ENCODE assay signal across 10 cellular contexts in genomic region chr1:89721351-89721750, GRCh38.
DNase-seq lines count a peak whose midpoint lies in the region; ATAC-seq and TF ChIP-seq lines count a peak whose summit lies in the region.
"Had no signal": no experiment of that assay in that cellular context is flagged by ENCODE, and none has a peak within 500 bp of the region (broad histone marks: within the 10 kb centered on the region; RNA-seq: fewer than 3 reads in every experiment).

No MANE protein-coding gene starts in this region.

- H3K36me3 Mint-ChIP-seq in activated naive CD8-positive, alpha-beta T cell treated with anti-CD3 and anti-CD28 coated beads, Interleukin-2, amount 50 U/mL, for 24 hours (ENCODE audit: low read depth), result peaks cover 41% of the 10 kb centered on the region
- H3K36me3 Mint-ChIP-seq: mesothelial cell of epicardium had no signal

- peaks cover 3% of the 10 kb centered on the region for H3K4me1 ChIP-seq in psoas muscle

- H3K27ac ChIP-seq in psoas muscle, result peak overlapping the region; percentile 10

- WGBS in psoas muscle, 3 donors, result 74 to 79% (median 76%) methylated on average over 3 of the region's 3 CpGs

- intact Hi-C loops in psoas muscle (cut with DNase I) (no loop called here), left colon (cut with DNase I, micrococcal nuclease) (no loop called here)

- no peaks in the 10 kb centered on the region for H3K36me3 ChIP-seq in psoas muscle (ENCODE audit: insufficient read depth in 1 of 2, low read depth in 1 of 2)

- no peaks in the 10 kb centered on the region for H3K27me3 Mint-ChIP-seq in activated naive CD8-positive, alpha-beta T cell treated with anti-CD3 and anti-CD28 coated beads, Interleukin-2, amount 50 U/mL, for 24 hours

- no peaks in the 10 kb centered on the region for H3K27me3 ChIP-seq in psoas muscle (ENCODE audit: insufficient read depth in 3 of 3, low read length in 2 of 3)
- H3K27me3 ChIP-seq: dorsolateral prefrontal cortex had no signal

- H3K4me3 Mint-ChIP-seq in activated naive CD8-positive, alpha-beta T cell treated with anti-CD3 and anti-CD28 coated beads, Interleukin-2, amount 50 U/mL, for 24 hours, result peak overlapping the region; percentile 44
- H3K4me3 Mint-ChIP-seq: mesothelial cell of epicardium had no signal

- peaks cover 98% of the 10 kb centered on the region for H3K4me1 Mint-ChIP-seq in activated naive CD8-positive, alpha-beta T cell treated with anti-CD3 and anti-CD28 coated beads, Interleukin-2, amount 50 U/mL, for 24 hours

- H3K27ac Mint-ChIP-seq in activated naive CD8-positive, alpha-beta T cell treated with anti-CD3 and anti-CD28 coated beads, Interleukin-2, amount 50 U/mL, for 24 hours, result peak overlapping the region; percentile 99
- H3K27ac Mint-ChIP-seq: mesothelial cell of epicardium had no signal

- peak; percentile 16 for ATAC-seq in activated naive CD8-positive, alpha-beta T cell treated with anti-CD3 and anti-CD28 coated beads, Interleukin-2, amount 50 U/mL, for 24 hours
- ATAC-seq in psoas muscle (no peak), HG03469 (IDR thresholded peaks at IDR 0.05; ENCODE audit: unreplicated experiment) (no peak), left colon (no peak)

- H3K9me3 ChIP-seq in psoas muscle, result no peaks in the 10 kb centered on the region

- peak; percentile 37 to 51 for DNase-seq in activated CD4-positive, alpha-beta T cell treated with anti-CD3 and anti-CD28 coated beads for 4 hours
- DNase-seq in activated CD4-positive, alpha-beta T cell treated with anti-CD3 and anti-CD28 coated beads, Interleukin-2, amount 50 U/mL, for 48 hours, result no peak
- DNase-seq in MV-4-11 (lab: John Stamatoyannopoulos, UW), result peak; percentile 56
- DNase-seq in activated naive CD8-positive, alpha-beta T cell treated with anti-CD3 and anti-CD28 coated beads, Interleukin-2, amount 50 U/mL, for 24 hours, result no peak
- DNase-seq in psoas muscle, result no peak
- no peak for DNase-seq in epidermal melanocyte (ENCODE audit: insufficient read length, low spot score)
- DNase-seq in left colon, result no peak
- DNase-seq: dorsolateral prefrontal cortex had no signal

- H3K4me3 ChIP-seq in psoas muscle, result no peak overlapping the region
- H3K4me3 ChIP-seq: dorsolateral prefrontal cortex had no signal

- peaks cover 7% of the 10 kb centered on the region for H3K9me3 Mint-ChIP-seq in activated naive CD8-positive, alpha-beta T cell treated with anti-CD3 and anti-CD28 coated beads, Interleukin-2, amount 50 U/mL, for 24 hours

- TF ChIP-seq CTCF in psoas muscle (IDR thresholded peaks at IDR 0.05), result no peak

Comparison
In these comparisons a context has a peak if more than half of its experiments do, and no peak if none do; other contexts are left out.
1. DNase-seq: peak in activated CD4-positive, alpha-beta T cell treated with anti-CD3 and anti-CD28 coated beads for 4 hours (2 of 2) and MV-4-11 (single experiment); none in activated CD4-positive, alpha-beta T cell treated with anti-CD3 and anti-CD28 coated beads, Interleukin-2, amount 50 U/mL, for 48 hours (0 of 2), activated naive CD8-positive, alpha-beta T cell treated with anti-CD3 and anti-CD28 coated beads, Interleukin-2, amount 50 U/mL, for 24 hours (single experiment), psoas muscle (0 of 2), epidermal melanocyte (single experiment) and left colon (0 of 2).